In genomic region chr6:32529697-32530429, GRCh38 we compare ENCODE assay signal across 8 cellular contexts. TPM values are rescaled to one million over a fixed set of nuclear protein-coding genes. Genes with fewer than 3 reads are reported as not detected.
A peak's percentile ranks its signal among the peaks of the same experiment; 100 is the strongest.
DNase-seq lines count a peak whose midpoint lies in the region; ATAC-seq and TF ChIP-seq lines count a peak whose summit lies in the region.

TSS of gene HLA-DRB5 (minus strand) at chr6:32530287. CDS start at chr6:32530224, 63 bp downstream.

- no peaks in the 10 kb centered on the region for H3K36me3 Mint-ChIP-seq in activated CD4-positive, alpha-beta T cell treated with anti-CD3 and anti-CD28 coated beads, Interleukin-2, amount 10 ng/mL, durations not matched to agents 24 days and 14 days (ENCODE audit: low read depth)
- peaks cover 7% of the 10 kb centered on the region for H3K36me3 Mint-ChIP-seq in stimulated activated effector memory CD8-positive, alpha-beta T cell treated with anti-CD3 and anti-CD28 coated beads, Interleukin-12 subunit alpha, Interleukin-12 subunit beta, amount 100 ng/mL, for 72 hours
- no peaks in the 10 kb centered on the region for H3K36me3 Mint-ChIP-seq in glutamatergic neuron (ENCODE audit: unreplicated experiment)

- no peaks in the 10 kb centered on the region for H3K4me1 Mint-ChIP-seq in activated CD4-positive, alpha-beta T cell treated with anti-CD3 and anti-CD28 coated beads, Interleukin-2, amount 10 ng/mL, durations not matched to agents 24 days and 14 days
- H3K4me1 Mint-ChIP-seq in stimulated activated effector memory CD8-positive, alpha-beta T cell treated with anti-CD3 and anti-CD28 coated beads, Interleukin-12 subunit alpha, Interleukin-12 subunit beta, amount 100 ng/mL, for 72 hours, result peaks cover 23% of the 10 kb centered on the region
- H3K4me1 Mint-ChIP-seq in glutamatergic neuron (ENCODE audit: low read depth, unreplicated experiment), result no peaks in the 10 kb centered on the region

- TF ChIP-seq CTCF in glutamatergic neuron (IDR thresholded peaks at IDR 0.05; ENCODE audit: partially characterized antibody, unreplicated experiment), result no peak

- ATAC-seq in stimulated activated effector memory CD8-positive, alpha-beta T cell treated with anti-CD3 and anti-CD28 coated beads, Interleukin-12 subunit alpha, Interleukin-12 subunit beta, amount 100 ng/mL, for 72 hours, result peak; percentile 80
- ATAC-seq in HG03460 (IDR thresholded peaks at IDR 0.05; ENCODE audit: unreplicated experiment), result no peak

- peak; percentile 70 for DNase-seq in activated CD4-positive, alpha-beta T cell treated with anti-CD3 and anti-CD28 coated beads, Interleukin-2, amount 10 ng/mL, durations not matched to agents 24 days and 14 days
- no peak for DNase-seq in activated CD4-positive, alpha-beta T cell treated with anti-CD3 and anti-CD28 coated beads, Interleukin-2, amount 50 U/mL, for 1 hour
- peak; percentile 62 for DNase-seq in NOMO-1 treated with DMSO at 0.1 percent for 48 hours (lab: John Stamatoyannopoulos, UW; ENCODE audit: unreplicated experiment)
- DNase-seq in fibroblast of peridontal ligament (ENCODE audit: extremely low read depth), result peak; percentile 3
- DNase-seq in stimulated activated effector memory CD8-positive, alpha-beta T cell treated with anti-CD3 and anti-CD28 coated beads, Interleukin-12 subunit alpha, Interleukin-12 subunit beta, amount 100 ng/mL, for 72 hours (ENCODE audit: low spot score in 2 of 2), result peak; percentile 9 to 76
- no peak for DNase-seq in NCI-H128 (lab: John Stamatoyannopoulos, UW; ENCODE audit: unreplicated experiment)
- no peak for DNase-seq in glutamatergic neuron

- intact Hi-C loops in activated CD4-positive, alpha-beta T cell treated with anti-CD3 and anti-CD28 coated beads, Interleukin-2, amount 10 ng/mL, durations not matched to agents 24 days and 14 days (cut with micrococcal nuclease), result no loop called here

- H3K27ac Mint-ChIP-seq in activated CD4-positive, alpha-beta T cell treated with anti-CD3 and anti-CD28 coated beads, Interleukin-2, amount 10 ng/mL, durations not matched to agents 24 days and 14 days, result no peak within 1 kb of the TSS
- peak within 1 kb of the TSS; percentile 81 for H3K27ac Mint-ChIP-seq in stimulated activated effector memory CD8-positive, alpha-beta T cell treated with anti-CD3 and anti-CD28 coated beads, Interleukin-12 subunit alpha, Interleukin-12 subunit beta, amount 100 ng/mL, for 72 hours
- no peak within 1 kb of the TSS for H3K27ac Mint-ChIP-seq in glutamatergic neuron (ENCODE audit: unreplicated experiment)

- peak within 1 kb of the TSS; percentile 43 for H3K4me3 Mint-ChIP-seq in activated CD4-positive, alpha-beta T cell treated with anti-CD3 and anti-CD28 coated beads, Interleukin-2, amount 10 ng/mL, durations not matched to agents 24 days and 14 days
- H3K4me3 Mint-ChIP-seq in stimulated activated effector memory CD8-positive, alpha-beta T cell treated with anti-CD3 and anti-CD28 coated beads, Interleukin-12 subunit alpha, Interleukin-12 subunit beta, amount 100 ng/mL, for 72 hours, result peak within 1 kb of the TSS; percentile 66
- H3K4me3 Mint-ChIP-seq in glutamatergic neuron (ENCODE audit: unreplicated experiment), result no peak within 1 kb of the TSS

- H3K9me3 Mint-ChIP-seq in activated CD4-positive, alpha-beta T cell treated with anti-CD3 and anti-CD28 coated beads, Interleukin-2, amount 10 ng/mL, durations not matched to agents 24 days and 14 days, result no peaks in the 10 kb centered on the region
- H3K9me3 Mint-ChIP-seq in stimulated activated effector memory CD8-positive, alpha-beta T cell treated with anti-CD3 and anti-CD28 coated beads, Interleukin-12 subunit alpha, Interleukin-12 subunit beta, amount 100 ng/mL, for 72 hours, result no peaks in the 10 kb centered on the region
- H3K9me3 Mint-ChIP-seq in glutamatergic neuron (ENCODE audit: unreplicated experiment), result no peaks in the 10 kb centered on the region

- H3K27me3 Mint-ChIP-seq in activated CD4-positive, alpha-beta T cell treated with anti-CD3 and anti-CD28 coated beads, Interleukin-2, amount 10 ng/mL, durations not matched to agents 24 days and 14 days, result peaks cover 30% of the 10 kb centered on the region
- no peaks in the 10 kb centered on the region for H3K27me3 Mint-ChIP-seq in glutamatergic neuron (ENCODE audit: unreplicated experiment)

RNA-seq across cellular contexts. Expression of gene HLA-DRB5, which starts in this region (rescaled TPM):
- total RNA-seq in activated CD4-positive, alpha-beta T cell treated with anti-CD3 and anti-CD28 coated beads, Interleukin-2, amount 10 ng/mL, durations not matched to agents 24 days and 14 days, result 5.1 and 6.0 TPM in 2 replicates
- total RNA-seq in glutamatergic neuron (ENCODE audit: unreplicated experiment), result not detected

Comparison
In these comparisons a context has a peak if more than half of its experiments do, and no peak if none do; other contexts are left out.
1. DNase-seq: peak in activated CD4-positive, alpha-beta T cell treated with anti-CD3 and anti-CD28 coated beads, Interleukin-2, amount 10 ng/mL, durations not matched to agents 24 days and 14 days (single experiment), NOMO-1 treated with DMSO at 0.1 percent for 48 hours (single experiment), fibroblast of peridontal ligament (single experiment) and stimulated activated effector memory CD8-positive, alpha-beta T cell treated with anti-CD3 and anti-CD28 coated beads, Interleukin-12 subunit alpha, Interleukin-12 subunit beta, amount 100 ng/mL, for 72 hours (2 of 2); none in activated CD4-positive, alpha-beta T cell treated with anti-CD3 and anti-CD28 coated beads, Interleukin-2, amount 50 U/mL, for 1 hour (single experiment), NCI-H128 (single experiment) and glutamatergic neuron (single experiment).